Comparison of ENCODE assay signal across 14 cellular contexts in the genomic region with DNA sequence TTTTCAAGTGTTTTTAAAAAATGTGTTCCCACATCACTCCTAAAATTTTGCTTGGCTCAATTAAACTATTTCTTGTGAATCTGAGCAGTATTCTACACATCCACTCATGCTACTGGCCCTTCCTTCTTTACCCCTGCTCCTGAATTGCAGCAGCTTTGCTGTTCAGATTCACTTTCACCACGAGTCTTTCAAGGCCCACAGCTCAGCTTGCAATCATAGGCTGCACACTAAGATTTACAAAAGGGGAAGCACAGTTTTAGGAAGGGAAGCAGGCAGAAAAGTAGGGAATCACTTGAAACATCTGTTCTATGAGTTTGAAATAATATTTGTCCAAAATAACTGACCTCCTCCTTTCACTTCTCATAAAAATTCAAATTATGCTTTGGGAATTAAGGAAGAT.
DNase-seq lines count a peak whose midpoint lies in the region; ATAC-seq, FAIRE-seq and TF ChIP-seq lines count a peak whose summit lies in the region.
"Had no signal": no experiment of that assay in that cellular context is flagged by ENCODE, and none has a peak within 500 bp of the region (broad histone marks: within the 10 kb centered on the region; RNA-seq: fewer than 3 reads in every experiment).

No MANE protein-coding gene starts in this region.

- no peak for TF ChIP-seq RAD21 in HepG2 (CRISPR knock-in tag; IDR thresholded peaks at IDR 0.05)

- no peaks in the 10 kb centered on the region for H3K36me3 ChIP-seq in right lobe of liver
- no peaks in the 10 kb centered on the region for H3K36me3 ChIP-seq in HepG2 (replicated peaks in 1 of 2; ENCODE audit: control insufficient read depth in 1 of 2, insufficient read depth in 2 of 2, low read length in 2 of 2)
- H3K36me3 ChIP-seq in left ventricle myocardium inferior, result peaks cover 30% of the 10 kb centered on the region
- no peaks in the 10 kb centered on the region for H3K36me3 ChIP-seq in uterus
- no peaks in the 10 kb centered on the region for H3K36me3 ChIP-seq in small intestine (ENCODE audit: control insufficient read depth in 2 of 2, insufficient read depth in 2 of 2, low read length in 2 of 2)

- H3K27ac ChIP-seq in right lobe of liver, result no peak overlapping the region
- no peak overlapping the region for H3K27ac ChIP-seq in HepG2 (ENCODE audit: extremely low read length, insufficient read depth, low read length)
- peak overlapping the region; percentile 89 for H3K27ac ChIP-seq in left ventricle myocardium inferior (replicated peaks)
- peak overlapping the region; percentile 85 to 94 for H3K27ac ChIP-seq in uterus
- no peak overlapping the region for H3K27ac ChIP-seq in small intestine (ENCODE audit: low read depth in 1 of 2, low read length in 1 of 2)

- intact Hi-C loops in right lobe of liver (cut with DNase I), result no loop called here
- intact Hi-C loops in HepG2 (cut with micrococcal nuclease; ENCODE audit: unreplicated experiment), result no loop called here
- intact Hi-C loops in left ventricle myocardium inferior (cut with micrococcal nuclease), result no loop called here
- intact Hi-C loops in uterus (cut with DNase I; ENCODE audit: low total_unique reads), result no loop called here

- H3K4me1 ChIP-seq in right lobe of liver (no peaks in the 10 kb centered on the region), HepG2 (ENCODE audit: insufficient read depth, low read length) (no peaks in the 10 kb centered on the region), left ventricle myocardium inferior (peaks cover 94% of the 10 kb centered on the region), uterus (peaks cover 6 to 13% of the 10 kb centered on the region in 2 donors), small intestine (ENCODE audit: control insufficient read depth in 2 of 2, insufficient read depth in 1 of 2, low read depth in 1 of 2, low read length in 1 of 2) (peaks cover 0 to 3% of the 10 kb centered on the region in 2 donors)

- TF ChIP-seq POLR2A in right lobe of liver (IDR thresholded peaks at IDR 0.05), result no peak
- no peak for TF ChIP-seq POLR2A in HepG2 (IDR thresholded peaks at IDR 0.05; ENCODE audit: insufficient read depth in 1 of 2, low read depth in 2 of 2, low read length in 2 of 2)
- TF ChIP-seq POLR2A in uterus (IDR thresholded peaks at IDR 0.05), result no peak

- TF ChIP-seq CTCF in right lobe of liver (IDR thresholded peaks at IDR 0.05), result no peak
- TF ChIP-seq CTCF in HepG2 (CRISPR knock-in tag; IDR thresholded peaks at IDR 0.05), result no peak
- TF ChIP-seq CTCF in left ventricle myocardium inferior (IDR thresholded peaks at IDR 0.05; ENCODE audit: borderline replicate concordance), result no peak
- TF ChIP-seq CTCF in uterus (IDR thresholded peaks at IDR 0.05), result no peak

- TF ChIP-seq EP300 in HepG2 (IDR thresholded peaks at IDR 0.05; ENCODE audit: low read depth in 2 of 2, low read length in 2 of 2), result no peak
- no peak for TF ChIP-seq EP300 in HepG2 (CRISPR knock-in tag; IDR thresholded peaks at IDR 0.05; ENCODE audit: borderline replicate concordance)

- DNase-seq in right lobe of liver, result no peak
- DNase-seq in HepG2 (ENCODE audit: low spot score), result no peak
- DNase-seq in NOMO-1 treated with DMSO at 0.1 percent for 48 hours (lab: John Stamatoyannopoulos, UW; ENCODE audit: unreplicated experiment), result peak; percentile 62
- DNase-seq in left ventricle myocardium inferior, result no peak
- DNase-seq in uterus, result no peak
- DNase-seq in NCI-H1048 (lab: John Stamatoyannopoulos, UW), result no peak
- DNase-seq in small intestine, result no peak
- DNase-seq: activated CD4-positive, alpha-beta T cell treated with anti-CD3 and anti-CD28 coated beads, Interleukin-2, amount 50 U/mL, for 1 hour; foreskin melanocyte; left colon; SK-N-SH; stimulated activated CD4-positive, alpha-beta T cell treated with anti-CD3 and anti-CD28 coated beads, Interleukin-4, amount 100 ng/mL, for 1 hour had no signal

- no peak overlapping the region for H3K4me3 ChIP-seq in right lobe of liver
- no peak overlapping the region for H3K4me3 ChIP-seq in HepG2 (replicated peaks in 1 of 3; ENCODE audit: insufficient read depth in 1 of 3, low read depth in 2 of 3, low read length in 3 of 3)
- H3K4me3 ChIP-seq in left ventricle myocardium inferior, result no peak overlapping the region
- no peak overlapping the region for H3K4me3 ChIP-seq in uterus
- no peak overlapping the region for H3K4me3 ChIP-seq in small intestine (ENCODE audit: low read depth in 1 of 2, low read length in 2 of 2)

- POLR2A ChIA-PET in HepG2 (lab: Yijun Ruan, JAX), result no interaction called here

- H3K4me2 ChIP-seq in HepG2 (ENCODE audit: low read depth, low read length), result no peak overlapping the region
- H3K4me2 ChIP-seq: SK-N-SH had no signal

- H4K20me1 ChIP-seq in HepG2 (ENCODE audit: insufficient read depth, low read length), result no peaks in the 10 kb centered on the region

- ATAC-seq in right lobe of liver, result peak in 3 of 4 donors; percentile 24 to 67 (median 50)
- ATAC-seq in HepG2, result no peak
- ATAC-seq in GM18519 (IDR thresholded peaks at IDR 0.05; ENCODE audit: low FRiP score, unreplicated experiment), result no peak
- ATAC-seq: left colon had no signal

- no peak overlapping the region for H2AFZ ChIP-seq in HepG2 (ENCODE audit: low read length)

- no peaks in the 10 kb centered on the region for H3K27me3 ChIP-seq in right lobe of liver
- H3K27me3 ChIP-seq in HepG2 (ENCODE audit: control insufficient read depth in 1 of 2, insufficient read depth in 2 of 2, low read length in 2 of 2), result peaks cover 2 to 16% of the 10 kb centered on the region in 2 experiments; a peak in 2 of 5 replicates
- no peaks in the 10 kb centered on the region for H3K27me3 ChIP-seq in left ventricle myocardium inferior (ENCODE audit: low read depth)
- no peaks in the 10 kb centered on the region for H3K27me3 ChIP-seq in uterus
- H3K27me3 ChIP-seq in small intestine (ENCODE audit: control insufficient read depth in 2 of 2, insufficient read depth in 2 of 2, low read length in 2 of 2), result no peaks in the 10 kb centered on the region

- no peak for FAIRE-seq in HepG2 (lab: Jason Lieb, UNC)
- no peak for FAIRE-seq in small intestine (lab: Jason Lieb, UNC)
- FAIRE-seq: H54 had no signal

- no peaks in the 10 kb centered on the region for H3K79me2 ChIP-seq in HepG2 (ENCODE audit: insufficient read depth, low read length)

- H3K9me3 ChIP-seq in right lobe of liver (no peaks in the 10 kb centered on the region), HepG2 (ENCODE audit: low read length) (no peaks in the 10 kb centered on the region), left ventricle myocardium inferior (replicated peaks) (no peaks in the 10 kb centered on the region), uterus (no peaks in the 10 kb centered on the region), small intestine (ENCODE audit: control insufficient read depth, low read depth) (no peaks in the 10 kb centered on the region)
- H3K9me3 ChIP-seq: SK-N-SH had no signal

- in situ Hi-C loops in HepG2 (cut with HindIII; ENCODE audit: extremely low pct_ligation_motif_present, low pct_unique_long_range_greater_than_20kb), result no loop called here

- BruUV-seq in HepG2 (replicated peaks; lab: Mats Ljungman, UMichigan), result no TSS peak

- no peak overlapping the region for H3K9ac ChIP-seq in HepG2 (ENCODE audit: insufficient read depth, low read depth, low read length)
- H3K9ac ChIP-seq: SK-N-SH had no signal

- CTCF ChIA-PET in HepG2 (lab: Yijun Ruan, JAX; ENCODE audit: low intra/inter-chr PET ratio, low total read pairs), result no interaction called here

- WGBS in right lobe of liver (ENCODE audit: insufficient coverage, low coverage, low lambda C conversion rate, missing lambda C conversion rate), result 27% methylated on average over 1 of the region's 1 CpG
- WGBS in HepG2 (ENCODE audit: low lambda C conversion rate), result 0% methylated on average over 1 of the region's 1 CpG
- 56 to 74% (median 70%) methylated on average over 1 of the region's 1 CpG for WGBS in small intestine, 3 donors

TF ChIP-seq in HepG2, 621 proteins besides CTCF, POLR2A, EP300 and RAD21:
- no peak for TF ChIP-seq HDAC1 (CRISPR knock-in tag; IDR thresholded peaks at IDR 0.05)
- no peak for TF ChIP-seq MED8 (CRISPR knock-in tag; IDR thresholded peaks at IDR 0.05; ENCODE audit: insufficient replicate concordance)
- TF ChIP-seq REL (CRISPR knock-in tag; conservative IDR thresholded peaks at IDR 0.05), result no peak
- TF ChIP-seq, protein P1, sequence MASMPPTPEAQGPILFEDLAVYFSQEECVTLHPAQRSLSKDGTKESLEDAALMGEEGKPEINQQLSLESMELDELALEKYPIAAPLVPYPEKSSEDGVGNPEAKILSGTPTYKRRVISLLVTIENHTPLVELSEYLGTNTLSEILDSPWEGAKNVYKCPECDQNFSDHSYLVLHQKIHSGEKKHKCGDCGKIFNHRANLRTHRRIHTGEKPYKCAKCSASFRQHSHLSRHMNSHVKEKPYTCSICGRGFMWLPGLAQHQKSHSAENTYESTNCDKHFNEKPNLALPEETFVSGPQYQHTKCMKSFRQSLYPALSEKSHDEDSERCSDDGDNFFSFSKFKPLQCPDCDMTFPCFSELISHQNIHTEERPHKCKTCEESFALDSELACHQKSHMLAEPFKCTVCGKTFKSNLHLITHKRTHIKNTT (CRISPR knock-in tag; IDR thresholded peaks at IDR 0.05), result no peak
- no peak for TF ChIP-seq ZBTB7A (CRISPR knock-in tag; IDR thresholded peaks at IDR 0.05)
- TF ChIP-seq SIN3B (IDR thresholded peaks at IDR 0.05; ENCODE audit: low read length), result no peak
- no peak for TF ChIP-seq GATAD1 (CRISPR knock-in tag; IDR thresholded peaks at IDR 0.05)
TF ChIP-seq in HepG2: peak in this region for 0.

Comparison
In these comparisons a context has a peak if more than half of its experiments do, and no peak if none do; other contexts are left out.
1. ATAC-seq: peak in right lobe of liver (3 of 4); none in HepG2 (single experiment) and GM18519 (single experiment).
2. H3K27ac ChIP-seq: peak in left ventricle myocardium inferior (single experiment) and uterus (2 of 2); none in right lobe of liver (0 of 3), HepG2 (single experiment) and small intestine (0 of 2).